ENCODE assay signal across 8 cellular contexts in the genomic region with DNA sequence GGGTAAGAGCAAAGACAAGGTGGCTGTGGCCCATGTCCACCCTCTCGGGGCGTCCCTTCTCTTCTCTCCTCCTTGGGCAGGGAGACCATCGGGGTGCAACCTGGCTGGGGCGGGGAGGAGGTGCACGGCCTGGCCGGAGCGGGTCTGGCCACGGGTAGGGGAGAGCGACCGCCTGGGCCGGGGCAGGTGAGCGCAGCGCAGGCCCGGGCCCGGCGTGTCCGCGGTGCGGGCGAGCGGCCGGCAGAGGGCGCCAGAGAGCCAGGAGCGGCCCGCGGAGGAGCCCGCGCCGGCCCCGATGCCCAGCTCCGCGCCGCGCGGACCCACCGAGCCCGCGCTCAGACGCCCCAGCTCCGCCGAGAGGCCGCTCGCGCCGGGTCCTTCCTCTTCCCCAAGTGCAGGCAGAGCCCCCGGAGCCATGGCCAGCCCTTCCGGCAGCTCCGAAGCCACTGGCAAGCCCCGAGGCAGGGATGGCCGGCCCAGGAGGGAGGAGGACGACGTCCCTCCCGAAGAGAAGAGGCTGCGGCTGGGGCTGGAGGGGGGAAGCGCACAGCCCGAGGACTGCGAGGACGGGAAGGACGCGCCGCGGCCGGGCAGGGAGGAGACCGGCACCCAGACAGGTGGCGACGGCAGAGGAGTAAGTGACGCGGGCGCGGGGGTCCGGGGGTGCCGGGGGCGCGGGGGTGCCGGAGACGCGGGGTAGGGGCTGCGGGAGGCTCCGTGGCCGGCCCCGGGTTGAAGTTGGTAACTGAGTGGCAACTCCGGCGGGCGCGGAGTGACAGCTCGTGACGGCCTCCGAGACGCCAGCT.
DNase-seq lines count a peak whose midpoint lies in the region; ATAC-seq and TF ChIP-seq lines count a peak whose summit lies in the region.
"Not testable (repeated sequence)": the region's sequence is repeated elsewhere in the genome, so short reads cannot be mapped to it uniquely, and the experiment has no call there.

No MANE protein-coding gene starts in this region.

- not testable (repeated sequence) for H3K36me3 Mint-ChIP-seq in natural killer cell treated with Interleukin-12 subunit alpha and Interleukin-12 subunit beta and Interleukin-15 and Interleukin-18, amount 100 ng/mL, for 72 hours

- peaks cover 29 to 36% of the 10 kb centered on the region in 2 donors for H3K27me3 Mint-ChIP-seq in natural killer cell treated with Interleukin-12 subunit alpha and Interleukin-12 subunit beta and Interleukin-15 and Interleukin-18, amount 100 ng/mL, for 72 hours

- peak overlapping the region; percentile 36 to 58 for H3K4me3 ChIP-seq in ascending aorta

- TF ChIP-seq CTCF in ascending aorta (IDR thresholded peaks at IDR 0.05), result peak in 2 of 3 experiments; percentile 29 to 39

- H3K36me3 ChIP-seq in ascending aorta, result not testable (repeated sequence)

- H3K27me3 ChIP-seq in ascending aorta, result not testable (repeated sequence)

- ATAC-seq in natural killer cell treated with Interleukin-12 subunit alpha and Interleukin-12 subunit beta and Interleukin-15 and Interleukin-18, amount 100 ng/mL, for 72 hours, result not testable (repeated sequence)

- H3K9me3 Mint-ChIP-seq in natural killer cell treated with Interleukin-12 subunit alpha and Interleukin-12 subunit beta and Interleukin-15 and Interleukin-18, amount 100 ng/mL, for 72 hours, result not testable (repeated sequence)

- not testable (repeated sequence) for H3K27ac Mint-ChIP-seq in natural killer cell treated with Interleukin-12 subunit alpha and Interleukin-12 subunit beta and Interleukin-15 and Interleukin-18, amount 100 ng/mL, for 72 hours

- H3K27ac ChIP-seq in ascending aorta, result not testable (repeated sequence)

- DNase-seq in AG20443 (ENCODE audit: low spot score), result peak; percentile 72
- peak; percentile 23 for DNase-seq in GM19238 (ENCODE audit: insufficient read length, low spot score)
- peak; percentile 12 for DNase-seq in NCI-H82 (lab: John Stamatoyannopoulos, UW)
- DNase-seq in activated CD4-positive, alpha-beta T cell treated with anti-CD3 and anti-CD28 coated beads, Interleukin-2, amount 50 U/mL, for 1 hour, result peak; percentile 50
- not testable (repeated sequence) for DNase-seq in ascending aorta (ENCODE audit: low spot score in 2 of 2); natural killer cell treated with Interleukin-12 subunit alpha and Interleukin-12 subunit beta and Interleukin-15 and Interleukin-18, amount 100 ng/mL, for 72 hours (ENCODE audit: low spot score)
- DNase-seq in glomerular visceral epithelial cell (ENCODE audit: extremely low spot score), result peak; percentile 6
- peak; percentile 14 for DNase-seq in stimulated activated CD8-positive, alpha-beta memory T cell treated with anti-CD3 and anti-CD28 coated beads, Interleukin-12 subunit alpha, Interleukin-12 subunit beta, amount 100 ng/mL, for 1 hour (ENCODE audit: low read depth)

- not testable (repeated sequence) for H3K4me1 ChIP-seq in ascending aorta

- intact Hi-C loops in ascending aorta (cut with DNase I), result not testable (repeated sequence)

- H3K4me3 Mint-ChIP-seq in natural killer cell treated with Interleukin-12 subunit alpha and Interleukin-12 subunit beta and Interleukin-15 and Interleukin-18, amount 100 ng/mL, for 72 hours, result peak overlapping the region; percentile 20

- H3K4me1 Mint-ChIP-seq in natural killer cell treated with Interleukin-12 subunit alpha and Interleukin-12 subunit beta and Interleukin-15 and Interleukin-18, amount 100 ng/mL, for 72 hours (ENCODE audit: low read depth in 2 of 2), result not testable (repeated sequence)

- H3K9me3 ChIP-seq in ascending aorta, result not testable (repeated sequence)
